ENCODE assay signal across 8 cellular contexts in the genomic region with DNA sequence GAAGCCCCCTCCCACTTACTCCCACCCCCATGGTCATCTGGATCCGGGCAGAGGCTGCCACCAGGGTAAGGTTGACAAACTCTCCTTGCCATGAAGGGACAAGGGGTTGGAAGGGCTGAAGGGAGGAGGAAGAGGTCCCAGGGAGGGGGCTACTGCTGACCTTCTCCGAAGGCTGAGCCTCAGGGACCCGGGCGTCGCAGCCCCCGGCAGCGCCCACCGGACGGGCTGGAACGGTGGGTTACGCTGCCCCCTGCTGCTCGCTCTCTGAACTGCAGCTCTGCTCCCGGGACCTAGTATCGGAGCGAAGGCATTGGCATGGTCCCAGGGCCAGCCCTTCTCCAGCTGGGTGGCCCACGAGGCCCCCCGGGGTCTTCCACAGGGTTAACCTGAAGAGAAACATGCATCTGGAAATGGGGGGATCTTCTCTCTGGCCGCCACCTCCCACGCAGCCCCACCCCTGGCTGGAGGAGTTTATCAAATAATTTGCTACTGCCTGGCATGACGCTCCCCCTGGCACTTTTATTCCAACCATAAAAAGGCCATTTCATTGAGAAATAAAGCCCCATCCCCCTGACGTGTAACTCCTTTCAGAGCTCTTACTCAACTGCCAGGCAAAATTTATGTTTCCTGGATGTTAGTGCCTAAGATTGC.
DNase-seq lines count a peak whose midpoint lies in the region; ATAC-seq and TF ChIP-seq lines count a peak whose summit lies in the region.

No MANE protein-coding gene starts in this region.

- CTCF ChIA-PET in activated CD4-positive, alpha-beta T cell treated with anti-CD3 and anti-CD28 coated beads, Interleukin-2, amount 10 ng/mL, durations not matched to agents 7 days and 5 days (lab: Charles Lee), result interaction anchor here (0.6 to 1.2 kb wide), 3 partner anchors 8 to 22 kb away, joined by 3 to 4 read pairs (median 3); no protein-coding TSS in a partner anchor

- intact Hi-C loops in stomach (cut with DNase I; ENCODE audit: low total_unique reads), result no loop called here

- H3K4me1 ChIP-seq in stomach, result peaks cover 18 to 43% (median 39%) of the 10 kb centered on the region in 4 donors

- TF ChIP-seq POLR2A in stomach (IDR thresholded peaks at IDR 0.05), result no peak

- peak; percentile 68 for ATAC-seq in effector memory CD8-positive, alpha-beta T cell (replicated peaks)
- ATAC-seq in HG03196 (IDR thresholded peaks at IDR 0.05; ENCODE audit: unreplicated experiment) (no peak), HG03025 (IDR thresholded peaks at IDR 0.05; ENCODE audit: low FRiP score, unreplicated experiment) (no peak)

- no peaks in the 10 kb centered on the region for H3K9me3 Mint-ChIP-seq in activated CD4-positive, alpha-beta T cell treated with anti-CD3 and anti-CD28 coated beads, Interleukin-2, amount 10 ng/mL, durations not matched to agents 7 days and 5 days
- H3K9me3 Mint-ChIP-seq in effector memory CD8-positive, alpha-beta T cell, result no peaks in the 10 kb centered on the region

- no peaks in the 10 kb centered on the region for H3K36me3 ChIP-seq in stomach

- no peak for TF ChIP-seq EP300 in stomach (IDR thresholded peaks at IDR 0.05)

- peaks cover 40% of the 10 kb centered on the region for H3K4me1 Mint-ChIP-seq in activated CD4-positive, alpha-beta T cell treated with anti-CD3 and anti-CD28 coated beads, Interleukin-2, amount 10 ng/mL, durations not matched to agents 7 days and 5 days
- H3K4me1 Mint-ChIP-seq in effector memory CD8-positive, alpha-beta T cell (ENCODE audit: low read depth in 2 of 2), result peaks cover 23 to 25% of the 10 kb centered on the region in 2 donors

- no peaks in the 10 kb centered on the region for H3K36me3 Mint-ChIP-seq in activated CD4-positive, alpha-beta T cell treated with anti-CD3 and anti-CD28 coated beads, Interleukin-2, amount 10 ng/mL, durations not matched to agents 7 days and 5 days (ENCODE audit: low read depth)
- peaks cover 5% of the 10 kb centered on the region for H3K36me3 Mint-ChIP-seq in effector memory CD8-positive, alpha-beta T cell (ENCODE audit: insufficient read depth)

- TF ChIP-seq CTCF in LNCAP (IDR thresholded peaks at IDR 0.05), result peak; percentile 99
- TF ChIP-seq CTCF in stomach (IDR thresholded peaks at IDR 0.05), result peak in 5 of 7 experiments; percentile 59 to 96 (median 89)

- POLR2A ChIA-PET in activated CD4-positive, alpha-beta T cell treated with anti-CD3 and anti-CD28 coated beads, Interleukin-2, amount 10 ng/mL, durations not matched to agents 7 days and 5 days (lab: Charles Lee), result no interaction called here

- no peaks in the 10 kb centered on the region for H3K9me3 ChIP-seq in stomach

- no peak overlapping the region for H3K4me3 Mint-ChIP-seq in activated CD4-positive, alpha-beta T cell treated with anti-CD3 and anti-CD28 coated beads, Interleukin-2, amount 10 ng/mL, durations not matched to agents 7 days and 5 days
- peak overlapping the region in 1 of 2 donors; percentile 19 for H3K4me3 Mint-ChIP-seq in effector memory CD8-positive, alpha-beta T cell

- H3K27ac Mint-ChIP-seq in activated CD4-positive, alpha-beta T cell treated with anti-CD3 and anti-CD28 coated beads, Interleukin-2, amount 10 ng/mL, durations not matched to agents 7 days and 5 days, result no peak overlapping the region
- H3K27ac Mint-ChIP-seq in effector memory CD8-positive, alpha-beta T cell, result no peak overlapping the region

- H3K4me3 ChIP-seq in stomach, result no peak overlapping the region

- H3K27me3 ChIP-seq in stomach, result peaks cover 0 to 24% (median 0%) of the 10 kb centered on the region in 3 donors

- H3K27me3 Mint-ChIP-seq in activated CD4-positive, alpha-beta T cell treated with anti-CD3 and anti-CD28 coated beads, Interleukin-2, amount 10 ng/mL, durations not matched to agents 7 days and 5 days, result peaks cover 64% of the 10 kb centered on the region
- peaks cover 25 to 56% of the 10 kb centered on the region in 2 donors for H3K27me3 Mint-ChIP-seq in effector memory CD8-positive, alpha-beta T cell

- H3K27ac ChIP-seq in stomach, result no peak overlapping the region

- WGBS in stomach, 5 donors, result 3 to 6% (median 5%) methylated on average over 8 to 21 of the region's 21 CpGs

- DNase-seq in ELR (ENCODE audit: low read depth) (peak; percentile 50), myocyte (ENCODE audit: low read depth) (peak; percentile 37), stomach (peak; percentile 67)
- DNase-seq in activated CD4-positive, alpha-beta T cell treated with anti-CD3 and anti-CD28 coated beads, Interleukin-2, amount 10 ng/mL, durations not matched to agents 7 days and 5 days, result peak; percentile 49
- peak; percentile 62 to 71 (median 64) for DNase-seq in effector memory CD8-positive, alpha-beta T cell
